8 cellular contexts compared by ENCODE assay signal in the genomic region with DNA sequence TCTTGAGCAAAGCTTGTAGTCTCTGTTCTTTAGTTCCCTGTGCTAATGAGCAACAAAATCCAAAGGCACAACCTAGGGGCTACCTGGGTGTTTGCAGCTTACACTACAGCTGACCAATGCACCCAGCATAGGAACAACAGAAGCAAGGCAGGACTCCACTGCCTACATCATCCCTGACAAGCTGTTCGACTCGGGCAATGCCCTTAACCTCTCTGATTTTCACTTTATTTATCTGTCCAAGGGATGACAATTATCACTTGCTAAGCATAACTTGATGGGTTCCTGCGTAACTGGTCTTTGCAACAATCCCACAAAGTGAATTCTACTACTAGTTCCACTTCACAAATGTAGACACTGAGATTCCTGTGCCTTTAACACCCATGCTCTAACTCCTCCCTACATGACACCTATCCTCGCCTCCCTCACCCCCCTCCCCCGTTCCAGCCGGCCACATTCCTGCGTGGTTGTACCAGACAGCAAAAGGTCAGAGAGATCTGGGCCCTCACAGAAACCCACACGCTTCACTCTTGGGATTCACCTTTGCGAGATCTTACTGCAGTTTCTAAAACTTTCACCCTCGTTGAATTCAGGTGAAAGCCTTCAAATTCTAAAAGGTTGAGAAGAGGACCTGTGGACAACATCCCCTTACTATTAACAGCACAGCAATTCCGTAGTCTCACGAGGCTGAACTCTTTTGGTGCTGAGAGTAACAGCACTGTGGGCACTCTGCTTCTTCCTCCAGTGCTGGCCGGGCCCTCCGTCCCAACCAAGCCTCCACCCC. TPM values are rescaled to one million over a fixed set of nuclear protein-coding genes. Genes with fewer than 3 reads are reported as not detected.
DNase-seq lines count a peak whose midpoint lies in the region; ATAC-seq and TF ChIP-seq lines count a peak whose summit lies in the region.

No MANE protein-coding gene starts in this region.

- no peaks in the 10 kb centered on the region for H3K9me3 ChIP-seq in MM.1S (replicated peaks; ENCODE audit: insufficient read depth, low read length)
- H3K9me3 ChIP-seq in heart left ventricle: no peaks in the 10 kb centered on the region
- no peaks in the 10 kb centered on the region for H3K9me3 ChIP-seq in prostate gland

- H3K4me3 ChIP-seq in MM.1S (ENCODE audit: low read length) (peak overlapping the region; percentile 98), heart left ventricle (peak overlapping the region; percentile 48 to 98 (median 88)), prostate gland (peak overlapping the region; percentile 79 to 92)

- peaks cover 69% of the 10 kb centered on the region for H3K79me2 ChIP-seq in MM.1S (ENCODE audit: low read length)

- H3K9me2 ChIP-seq in MM.1S (replicated peaks; ENCODE audit: insufficient read depth, low read length): no peaks in the 10 kb centered on the region

- ATAC-seq in heart left ventricle (peak; percentile 36 to 70 (median 48)), HG03025 (IDR thresholded peaks at IDR 0.05; ENCODE audit: low FRiP score, unreplicated experiment) (no peak)

- DNase-seq in ELR (ENCODE audit: low read depth) (peak; percentile 78), MM.1S (peak; percentile 58), heart left ventricle (peak in 4 of 5 donors; percentile 48 to 86 (median 61)), prostate gland (ENCODE audit: low spot score) (no peak), SK-N-DZ (ENCODE audit: low spot score) (no peak), NCI-H526 treated with DMSO at 0.1 percent for 48 hours (lab: John Stamatoyannopoulos, UW) (no peak)
- peak; percentile 12 for DNase-seq in activated T-helper 9 cell treated with anti-CD3 and anti-CD28 coated beads, Interleukin-2, amount 50 U/mL, for 16 hours (ENCODE audit: low read depth)

- H2AFZ ChIP-seq in MM.1S (ENCODE audit: low read length): peak overlapping the region; percentile 85

- H4K20me1 ChIP-seq in MM.1S (ENCODE audit: insufficient read depth, low read length): no peaks in the 10 kb centered on the region

- intact Hi-C loops in heart left ventricle (cut with DNase I): loop anchor here in 2 of 10 donors (10.0 kb wide), 2 partner anchors 46 to 344 kb away; partner anchors contain the start of genes CENPP (in 1 of the 2) and NOL8 (in 1 of the 2)
- intact Hi-C loops in prostate gland (cut with DNase I): no loop called here

- peak overlapping the region; percentile 62; the same call in 1 of the 2 replicates for H3K27ac ChIP-seq in MM.1S (ENCODE audit: low read length)
- peak overlapping the region; percentile 80 to 98 (median 93) for H3K27ac ChIP-seq in heart left ventricle
- H3K27ac ChIP-seq in prostate gland: peak overlapping the region; percentile 60 to 65

- TF ChIP-seq CTCF in MM.1S (IDR thresholded peaks at IDR 0.05; ENCODE audit: low read length) (no peak), heart left ventricle (IDR thresholded peaks at IDR 0.05) (no peak), prostate gland (IDR thresholded peaks at IDR 0.05) (no peak)

- H3F3A ChIP-seq in MM.1S (ENCODE audit: insufficient read depth, low read length): peaks cover 9% of the 10 kb centered on the region

- H3K4me1 ChIP-seq in MM.1S (ENCODE audit: low read length) (peaks cover 7% of the 10 kb centered on the region), heart left ventricle (peaks cover 0 to 59% (median 35%) of the 10 kb centered on the region in 12 donors), prostate gland (replicated peaks) (peaks cover 6% of the 10 kb centered on the region)

- WGBS in heart left ventricle, 4 donors: 18 to 25% (median 20%) methylated on average over 10 to 14 of the region's 14 CpGs
- WGBS in prostate gland: 22% methylated on average over 13 of the region's 14 CpGs

- peak overlapping the region; percentile 82 for H3K9ac ChIP-seq in MM.1S (ENCODE audit: low read length)

- H3K36me3 ChIP-seq in MM.1S (replicated peaks; ENCODE audit: insufficient read depth, low read length): no peaks in the 10 kb centered on the region; the same call in 1 of the 2 replicates
- H3K36me3 ChIP-seq in heart left ventricle: peaks cover 0 to 20% (median 6%) of the 10 kb centered on the region in 9 donors
- no peaks in the 10 kb centered on the region for H3K36me3 ChIP-seq in prostate gland

- peak in 1 of 2 donors; percentile 13 for TF ChIP-seq POLR2A in heart left ventricle (IDR thresholded peaks at IDR 0.05)
- TF ChIP-seq POLR2A in prostate gland (IDR thresholded peaks at IDR 0.05): no peak

- no peaks in the 10 kb centered on the region for H3K27me3 ChIP-seq in MM.1S (replicated peaks; ENCODE audit: insufficient read depth, low read length)
- H3K27me3 ChIP-seq in heart left ventricle: no peaks in the 10 kb centered on the region
- H3K27me3 ChIP-seq in prostate gland (replicated peaks; ENCODE audit: insufficient read depth): no peaks in the 10 kb centered on the region

- peak overlapping the region; percentile 84 for H3K4me2 ChIP-seq in MM.1S (ENCODE audit: low read depth, low read length)

RNA-seq across cellular contexts. Expression of gene IPPK, which starts 1.0 kb away (rescaled TPM):
- total RNA-seq in heart left ventricle (10 to 100 TPM in 2 of 9 donors, 1 to 10 TPM in 7; 5.8 to 10.1 (median 8.6) TPM), prostate gland (10 to 100 TPM; 10.3 to 14.0 TPM)
- 10 to 100 TPM in 1 of 2 donors, 1 to 10 TPM in 1; 4.2 to 11.0 TPM for polyA plus RNA-seq in heart left ventricle
- 6.4 and 7.6 TPM in 2 replicates for polyA plus RNA-seq in SK-N-DZ (2014; cell fraction: cytosol; rRNA removed)
- polyA plus RNA-seq in SK-N-DZ (2014; cell fraction: nucleus; rRNA removed): 20.0 and 32.8 TPM in 2 replicates

Comparison
In these comparisons a context has a peak if more than half of its experiments do, and no peak if none do; other contexts are left out.
1. DNase-seq: peak in ELR (single experiment), MM.1S (single experiment), activated T-helper 9 cell treated with anti-CD3 and anti-CD28 coated beads, Interleukin-2, amount 50 U/mL, for 16 hours (single experiment) and heart left ventricle (4 of 5); none in prostate gland (single experiment), SK-N-DZ (single experiment) and NCI-H526 treated with DMSO at 0.1 percent for 48 hours (single experiment).
2. Peak in every context shown above with its lines, with median percentiles within 50 percentile points of each other: H3K27ac ChIP-seq and H3K4me3 ChIP-seq.